ENCODE assay signal across 27 cellular contexts in the genomic region with DNA sequence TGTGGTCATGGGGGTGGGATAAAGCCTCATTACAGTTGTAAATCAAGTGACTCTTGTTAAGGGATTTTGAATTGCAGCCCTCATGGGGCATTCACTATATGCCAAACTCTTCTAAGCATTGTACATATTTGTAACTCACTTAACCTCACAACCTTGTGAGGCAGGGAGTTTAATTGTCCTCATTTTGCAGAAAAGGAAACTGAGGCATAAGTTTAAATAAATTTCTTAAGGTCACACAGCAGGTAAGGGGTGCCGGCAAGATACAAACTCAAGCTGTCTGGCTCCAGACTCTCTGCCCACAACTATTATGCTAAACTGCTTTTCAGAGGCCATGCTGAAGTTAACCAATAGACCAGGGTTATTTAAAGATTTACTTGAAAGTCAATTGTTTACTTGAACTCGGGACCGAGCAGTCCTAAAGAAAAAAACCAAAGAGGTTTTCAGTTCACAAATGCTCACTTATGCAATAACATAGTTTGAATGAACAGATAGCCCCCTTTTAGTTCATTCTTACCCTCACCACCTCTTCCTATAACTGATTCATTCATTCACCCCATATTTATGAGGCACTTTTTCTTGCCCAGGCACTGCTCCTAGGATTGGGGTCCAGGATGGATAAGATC.
"Had no signal": no experiment of that assay in that cellular context is flagged by ENCODE, and none has a peak within 500 bp of the region (broad histone marks: within the 10 kb centered on the region; RNA-seq: fewer than 3 reads in every experiment).

No MANE protein-coding gene starts in this region.

- H3K36me3 Mint-ChIP-seq: stimulated activated effector memory CD8-positive, alpha-beta T cell treated with anti-CD3 and anti-CD28 coated beads, Interleukin-12 subunit alpha, Interleukin-12 subunit beta, amount 100 ng/mL, for 72 hours; type B pancreatic cell had no signal

- ATAC-seq: effector memory CD8-positive, alpha-beta T cell; heart right ventricle; left cardiac atrium; left lung; naive thymus-derived CD8-positive, alpha-beta T cell; pancreas; sciatic nerve; stimulated activated effector memory CD8-positive, alpha-beta T cell treated with anti-CD3 and anti-CD28 coated beads, Interleukin-12 subunit alpha, Interleukin-12 subunit beta, amount 100 ng/mL, for 72 hours had no signal

- H3K4me3 ChIP-seq: coronary artery, esophagus squamous epithelium, heart right ventricle, left lung, pancreas, right atrium auricular region, smooth muscle cell, stomach, thyroid gland had no signal

- H3K36me3 ChIP-seq: esophagus squamous epithelium, heart right ventricle, left lung, neutrophil, pancreas, right atrium auricular region, stomach, thyroid gland had no signal

- H3K27ac Mint-ChIP-seq: effector memory CD8-positive, alpha-beta T cell; naive thymus-derived CD8-positive, alpha-beta T cell; stimulated activated effector memory CD8-positive, alpha-beta T cell treated with anti-CD3 and anti-CD28 coated beads, Interleukin-12 subunit alpha, Interleukin-12 subunit beta, amount 100 ng/mL, for 72 hours; type B pancreatic cell had no signal

- H3K27me3 ChIP-seq: esophagus squamous epithelium, heart right ventricle, left lung, neutrophil, pancreas, right atrium auricular region, stomach, thyroid gland had no signal

- DNase-seq: effector memory CD8-positive, alpha-beta T cell; erythroblast; esophagus squamous epithelium; foreskin melanocyte; glutamatergic neuron; heart right ventricle; hippocampal formation; left cardiac atrium; left lung; mesendoderm; midbrain; naive thymus-derived CD8-positive, alpha-beta T cell; pancreas; stimulated activated CD4-positive, alpha-beta T cell treated with anti-CD3 and anti-CD28 coated beads, Interleukin-2, amount 100 ng/mL, for 24 hours; stimulated activated CD4-positive, alpha-beta T cell treated with anti-CD3 and anti-CD28 coated beads, Interleukin-4, amount 100 ng/mL, for 24 hours; stimulated activated naive CD4-positive, alpha-beta T cell treated with Interleukin-2 at 50 U/mL for 16 hours; stomach; thyroid gland had no signal

- H3K27me3 Mint-ChIP-seq: effector memory CD8-positive, alpha-beta T cell; naive thymus-derived CD8-positive, alpha-beta T cell; type B pancreatic cell had no signal

- FAIRE-seq: endometrium, islet of Langerhans, pancreas had no signal

- H3K4me1 ChIP-seq: left lung, pancreas had no signal

- H3K4me1 Mint-ChIP-seq: stimulated activated effector memory CD8-positive, alpha-beta T cell treated with anti-CD3 and anti-CD28 coated beads, Interleukin-12 subunit alpha, Interleukin-12 subunit beta, amount 100 ng/mL, for 72 hours had no signal

- H3K9me3 ChIP-seq: esophagus squamous epithelium, heart right ventricle, left lung, neutrophil, pancreas, right atrium auricular region, stomach, thyroid gland had no signal

- H3K4me3 Mint-ChIP-seq: effector memory CD8-positive, alpha-beta T cell; naive thymus-derived CD8-positive, alpha-beta T cell; stimulated activated effector memory CD8-positive, alpha-beta T cell treated with anti-CD3 and anti-CD28 coated beads, Interleukin-12 subunit alpha, Interleukin-12 subunit beta, amount 100 ng/mL, for 72 hours; type B pancreatic cell had no signal

- H3K27ac ChIP-seq: esophagus squamous epithelium, heart right ventricle, left lung, neutrophil, pancreas, right atrium auricular region, thyroid gland had no signal

- H3K9me3 Mint-ChIP-seq: effector memory CD8-positive, alpha-beta T cell; naive thymus-derived CD8-positive, alpha-beta T cell; stimulated activated effector memory CD8-positive, alpha-beta T cell treated with anti-CD3 and anti-CD28 coated beads, Interleukin-12 subunit alpha, Interleukin-12 subunit beta, amount 100 ng/mL, for 72 hours; type B pancreatic cell had no signal

- H3K4me2 ChIP-seq: smooth muscle cell had no signal
